ENCODE assay signal across 20 cellular contexts in the genomic region with DNA sequence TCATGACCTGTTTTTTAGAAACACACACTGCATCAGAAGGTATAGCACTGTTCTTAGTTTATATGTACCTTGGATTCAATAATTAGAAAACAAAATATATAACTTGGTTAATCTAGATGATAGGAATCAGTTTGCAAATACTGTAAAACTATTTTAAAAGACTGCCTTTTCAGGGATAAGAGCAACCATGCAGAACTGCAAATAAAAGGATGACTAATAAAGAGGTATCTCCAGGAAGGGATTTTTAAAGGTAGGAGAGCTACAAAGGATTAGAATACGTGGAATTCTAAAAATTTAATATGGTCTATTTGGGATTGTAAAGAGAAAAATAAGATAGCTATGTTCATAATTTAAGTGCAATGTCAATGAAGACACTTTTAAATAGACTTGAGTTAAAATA. TPM values are rescaled to one million over a fixed set of nuclear protein-coding genes. Genes with fewer than 3 reads are reported as not detected.
DNase-seq lines count a peak whose midpoint lies in the region; ATAC-seq and TF ChIP-seq lines count a peak whose summit lies in the region.
"Had no signal": no experiment of that assay in that cellular context is flagged by ENCODE, and none has a peak within 500 bp of the region (broad histone marks: within the 10 kb centered on the region; RNA-seq: fewer than 3 reads in every experiment).

No MANE protein-coding gene starts in this region.

- H3K27me3 ChIP-seq in HUES48 (ENCODE audit: control insufficient read depth, insufficient read depth, low read length) (no peaks in the 10 kb centered on the region), prostate gland (replicated peaks; ENCODE audit: insufficient read depth) (no peaks in the 10 kb centered on the region)

- WGBS in prostate gland, result 21% methylated on average over 1 of the region's 1 CpG

- BruUV-seq in Calu3 (replicated peaks; lab: Mats Ljungman, UMichigan), result no TSS peak

- H3K27ac ChIP-seq in HUES48 (ENCODE audit: low read depth, low read length), result peak overlapping the region; percentile 68
- H3K27ac ChIP-seq in VCaP, result peak overlapping the region; percentile 83
- H3K27ac ChIP-seq in prostate gland, result no peak overlapping the region
- H3K27ac ChIP-seq: A549, C4-2B, HL-60 had no signal

- no peak for ATAC-seq in GM18498 (IDR thresholded peaks at IDR 0.05; ENCODE audit: unreplicated experiment)
- ATAC-seq: A549, K562 had no signal

- H3K9ac ChIP-seq in HUES48 (ENCODE audit: low read depth, low read length), result no peak overlapping the region

- H3K4me1 ChIP-seq in HUES48 (ENCODE audit: control insufficient read depth, insufficient read depth, low read length) (peaks cover 42% of the 10 kb centered on the region), prostate gland (replicated peaks) (no peaks in the 10 kb centered on the region)
- H3K4me1 ChIP-seq: A549 had no signal

- no peak for TF ChIP-seq CTCF in VCaP (conservative IDR thresholded peaks at IDR 0.05)
- TF ChIP-seq CTCF in prostate gland (IDR thresholded peaks at IDR 0.05), result no peak
- TF ChIP-seq CTCF in Calu3 (IDR thresholded peaks at IDR 0.05; ENCODE audit: unreplicated experiment), result no peak

- no peaks in the 10 kb centered on the region for H3K36me3 Mint-ChIP-seq in Calu3 (ENCODE audit: insufficient read depth, unreplicated experiment)

- H3K9me3 ChIP-seq in HUES48 (ENCODE audit: control insufficient read depth, insufficient read depth, low read length), result no peaks in the 10 kb centered on the region
- no peaks in the 10 kb centered on the region for H3K9me3 ChIP-seq in prostate gland
- H3K9me3 ChIP-seq: A549 had no signal

- H3K36me3 ChIP-seq in HUES48 (ENCODE audit: control insufficient read depth, insufficient read depth, low read length), result no peaks in the 10 kb centered on the region
- no peaks in the 10 kb centered on the region for H3K36me3 ChIP-seq in prostate gland

- intact Hi-C loops in prostate gland (cut with DNase I), result no loop called here
- intact Hi-C loops in Calu3 (cut with micrococcal nuclease; ENCODE audit: unreplicated experiment), result no loop called here

- no peak overlapping the region for H3K27ac Mint-ChIP-seq in Calu3 (ENCODE audit: unreplicated experiment)
- H3K27ac Mint-ChIP-seq: CD4-positive, alpha-beta T cell had no signal

- H3K4me1 Mint-ChIP-seq in Calu3 (ENCODE audit: low read depth, unreplicated experiment), result no peaks in the 10 kb centered on the region

- H3K9me3 Mint-ChIP-seq in Calu3 (ENCODE audit: low read depth, unreplicated experiment), result peaks cover 7% of the 10 kb centered on the region
- H3K9me3 Mint-ChIP-seq: CD4-positive, alpha-beta T cell had no signal

- H3K4me3 ChIP-seq in HUES48 (ENCODE audit: low read depth, low read length) (no peak overlapping the region), prostate gland (no peak overlapping the region)
- H3K4me3 ChIP-seq: A549, K562 had no signal

- in situ Hi-C loops in Caki2 (cut with HindIII; ENCODE audit: low pct_unique_long_range_greater_than_20kb, low sequenced_read_pairs), result no loop called here

- H3K4me3 Mint-ChIP-seq in Calu3 (ENCODE audit: low read depth, unreplicated experiment), result no peak overlapping the region
- H3K4me3 Mint-ChIP-seq: CD4-positive, alpha-beta T cell had no signal

- TF ChIP-seq POLR2A in prostate gland (IDR thresholded peaks at IDR 0.05), result no peak

- DNase-seq in Caki2 (ENCODE audit: low read depth) (peak; percentile 27), kidney tubule cell (ENCODE audit: low spot score) (peak; percentile 33), prostate gland (ENCODE audit: low spot score) (no peak), Calu3 (no peak), iPS-NIHi11 (ENCODE audit: low spot score) (no peak)
- DNase-seq: AML-193; CD4-positive, alpha-beta T cell; DMS 273 treated with DMSO at 0.1 percent for 48 hours; DMS79; GDM1; HCEC 1CT; IMR-90 had no signal

- CTCF ChIA-PET in Calu3 (lab: Charles Lee), result no interaction called here

- H3K27me3 Mint-ChIP-seq in Calu3 (ENCODE audit: unreplicated experiment), result no peaks in the 10 kb centered on the region
- H3K27me3 Mint-ChIP-seq: CD4-positive, alpha-beta T cell had no signal

RNA-seq across cellular contexts. Expression of gene GABRA1, which starts 9.4 kb away (rescaled TPM):
- not detected in 2 replicates for total RNA-seq in Caki2 (2014; rRNA removed; shearing (Covaris generic); ENCODE audit: low replicate concordance)
- total RNA-seq in prostate gland, result under 1 TPM; 0.23 to 0.77 TPM
- not detected in 2 replicates for total RNA-seq in Calu3 (2022)
- total RNA-seq: CD4-positive, alpha-beta T cell; HT1080; IMR-90; K562 had no signal

Comparison
In these comparisons a context has a peak if more than half of its experiments do, and no peak if none do; other contexts are left out.
1. DNase-seq: peak in Caki2 (single experiment) and kidney tubule cell (single experiment); none in prostate gland (single experiment), Calu3 (single experiment) and iPS-NIHi11 (single experiment).
2. H3K27ac ChIP-seq: peak in HUES48 (single experiment) and VCaP (single experiment); none in prostate gland (0 of 2).